Comparison of ENCODE assay signal across 14 cellular contexts in genomic region chr12:56234746-56235436, GRCh38. TPM values are rescaled to one million over a fixed set of nuclear protein-coding genes. Genes with fewer than 3 reads are reported as not detected.
DNase-seq lines count a peak whose midpoint lies in the region; ATAC-seq and TF ChIP-seq lines count a peak whose summit lies in the region.
"Had no signal": no experiment of that assay in that cellular context is flagged by ENCODE, and none has a peak within 500 bp of the region (broad histone marks: within the 10 kb centered on the region; RNA-seq: fewer than 3 reads in every experiment).

No MANE protein-coding gene starts in this region.

- no peaks in the 10 kb centered on the region for H3K27me3 ChIP-seq in CD4-positive, alpha-beta memory T cell (ENCODE audit: insufficient read depth, low read length)
- H3K27me3 ChIP-seq in osteoblast (ENCODE audit: insufficient read depth, low read length) = no peaks in the 10 kb centered on the region
- H3K27me3 ChIP-seq: BE2C had no signal

- H4K20me1 ChIP-seq in osteoblast (ENCODE audit: insufficient read depth, low read length) = peaks cover 14% of the 10 kb centered on the region

- peaks cover 0 to 17% of the 10 kb centered on the region in 2 donors for H3K36me3 Mint-ChIP-seq in CD4-positive, alpha-beta memory T cell
- H3K36me3 Mint-ChIP-seq in HFFc6 (ENCODE audit: low read depth) = peaks cover 5% of the 10 kb centered on the region

- no peak overlapping the region for H3K27ac ChIP-seq in CD4-positive, alpha-beta memory T cell (ENCODE audit: low read depth, low read length)
- no peak overlapping the region for H3K27ac ChIP-seq in osteoblast (ENCODE audit: low read depth, low read length)

- TF ChIP-seq CTCF in HFFc6 (IDR thresholded peaks at IDR 0.05) = no peak
- TF ChIP-seq CTCF in epithelial cell of esophagus (IDR thresholded peaks at IDR 0.05; ENCODE audit: insufficient read depth, low read depth, low read length, missing control alignments) = no peak
- TF ChIP-seq CTCF in osteoblast (IDR thresholded peaks at IDR 0.05; ENCODE audit: extremely low read depth, low read depth, low read length) = no peak

- intact Hi-C loops in CD4-positive, alpha-beta memory T cell (cut with micrococcal nuclease) = no loop called here

- POLR2A ChIA-PET in CD4-positive, alpha-beta memory T cell (lab: Charles Lee; ENCODE audit: partially characterized antibody) = no interaction called here

- H3K4me3 ChIP-seq in CD4-positive, alpha-beta memory T cell (ENCODE audit: low read length in 2 of 2) = no peak overlapping the region
- no peak overlapping the region for H3K4me3 ChIP-seq in epithelial cell of esophagus (ENCODE audit: low read length)
- H3K4me3 ChIP-seq in osteoblast (ENCODE audit: insufficient read depth, low read length) = no peak overlapping the region

- no peaks in the 10 kb centered on the region for H3K36me3 ChIP-seq in CD4-positive, alpha-beta memory T cell (ENCODE audit: insufficient read depth, low read length)
- H3K36me3 ChIP-seq in osteoblast (ENCODE audit: insufficient read depth, low read length) = peaks cover 16% of the 10 kb centered on the region
- H3K36me3 ChIP-seq: BE2C had no signal

- H3K4me1 Mint-ChIP-seq in CD4-positive, alpha-beta memory T cell = no peaks in the 10 kb centered on the region
- no peaks in the 10 kb centered on the region for H3K4me1 Mint-ChIP-seq in HFFc6 (ENCODE audit: low read depth)

- H3K9me3 ChIP-seq in CD4-positive, alpha-beta memory T cell (ENCODE audit: control insufficient read depth in 1 of 2, low read length in 2 of 2) = no peaks in the 10 kb centered on the region
- H3K9me3 ChIP-seq in osteoblast (ENCODE audit: low read depth, low read length) = no peaks in the 10 kb centered on the region
- H3K9me3 ChIP-seq: BE2C had no signal

- CTCF ChIA-PET in CD4-positive, alpha-beta memory T cell (lab: Charles Lee; ENCODE audit: partially characterized antibody) = interaction anchor here (0.7 to 2.0 kb wide), 3 partner anchors 116 to 469 kb away, joined by 4 to 5 read pairs (median 5); partner anchors contain the start of gene ZC3H10

- peaks cover 0 to 2% (median 0%) of the 10 kb centered on the region in 8 donors for H3K9me3 Mint-ChIP-seq in CD4-positive, alpha-beta memory T cell
- no peaks in the 10 kb centered on the region for H3K9me3 Mint-ChIP-seq in HFFc6

- H3K79me2 ChIP-seq in osteoblast (ENCODE audit: insufficient read depth, low read length) = no peaks in the 10 kb centered on the region

- ATAC-seq in GM18867 (IDR thresholded peaks at IDR 0.05; ENCODE audit: unreplicated experiment) = no peak
- ATAC-seq: HCT116 had no signal

- H3K27me3 Mint-ChIP-seq in CD4-positive, alpha-beta memory T cell = no peaks in the 10 kb centered on the region
- peaks cover 16% of the 10 kb centered on the region for H3K27me3 Mint-ChIP-seq in HFFc6 (ENCODE audit: insufficient read depth)

- H3K4me1 ChIP-seq in CD4-positive, alpha-beta memory T cell (ENCODE audit: insufficient read depth, low read length) = no peaks in the 10 kb centered on the region
- no peaks in the 10 kb centered on the region for H3K4me1 ChIP-seq in osteoblast (ENCODE audit: insufficient read depth, low read length)
- H3K4me1 ChIP-seq: BE2C had no signal

- H3K27ac Mint-ChIP-seq in CD4-positive, alpha-beta memory T cell = peak overlapping the region in 4 of 7 donors; percentile 20 to 71 (median 52)
- peak overlapping the region; percentile 19; the same call in 1 of the 2 replicates for H3K27ac Mint-ChIP-seq in HFFc6

- H3K4me2 ChIP-seq in osteoblast (ENCODE audit: insufficient read depth, low read length) = no peak overlapping the region

- no peak overlapping the region for H2AFZ ChIP-seq in osteoblast (ENCODE audit: low read length)

- H3K4me3 Mint-ChIP-seq in CD4-positive, alpha-beta memory T cell = no peak overlapping the region
- H3K4me3 Mint-ChIP-seq in HFFc6 = no peak overlapping the region; the same call in 1 of the 2 replicates

- DNase-seq in CD4-positive, alpha-beta memory T cell = no peak
- DNase-seq in HFFc6 = no peak
- peak; percentile 28 for DNase-seq in epithelial cell of esophagus (ENCODE audit: low read depth)
- DNase-seq in osteoblast (ENCODE audit: insufficient read length, low spot score, missing footprints) = peak; percentile 57
- no peak for DNase-seq in HuH-7 (ENCODE audit: low spot score)
- DNase-seq in HCEC 1CT = no peak
- DNase-seq: BE2C, NCI-H1092 treated with DMSO at 0.1 percent for 48 hours, NCI-H1694, NCI-H2107, NCI-H226, SHP77 had no signal

RNA-seq across cellular contexts. Expression of gene SLC39A5, which starts 5.0 kb away (rescaled TPM):
- 1 to 10 TPM in 1 of 2 experiments, under 1 TPM in 1; 0.64 to 2.1 TPM for total RNA-seq in CD4-positive, alpha-beta memory T cell
- polyA plus RNA-seq in CD4-positive, alpha-beta memory T cell = not detected
- under 1 TPM in 1 of 6 experiments, not detected in 5; 0.10 TPM for total RNA-seq in HFFc6 (2021; fragmentation: NEBNext Ultra II Directional; extraction: Animal tissue kit (Norgen Biotek cat#: 25700))
- total RNA-seq in osteoblast = not detected in 2 replicates

RNA-seq across cellular contexts. Expression of gene NABP2, which starts 10.7 kb away (rescaled TPM):
- 10 to 100 TPM; 16.9 to 19.1 TPM for total RNA-seq in CD4-positive, alpha-beta memory T cell
- 1 to 10 TPM; 4.1 to 4.7 TPM for polyA plus RNA-seq in CD4-positive, alpha-beta memory T cell
- total RNA-seq in HFFc6 (2021; fragmentation: NEBNext Ultra II Directional; extraction: Animal tissue kit (Norgen Biotek cat#: 25700)) = 10 to 100 TPM; 46.8 to 53.6 (median 49.4) TPM
- total RNA-seq in osteoblast = 26.8 and 27.4 TPM in 2 replicates

RNA-seq across cellular contexts. Expression of gene RNF41, which starts 13.2 kb away (rescaled TPM):
- total RNA-seq in CD4-positive, alpha-beta memory T cell = 10 to 100 TPM; 38.1 to 44.8 TPM
- polyA plus RNA-seq in CD4-positive, alpha-beta memory T cell = 10 to 100 TPM; 33.2 to 46.7 TPM
- 100 to 1,000 TPM in 1 of 6 experiments, 10 to 100 TPM in 5; 65.9 to 103 (median 71.2) TPM for total RNA-seq in HFFc6 (2021; fragmentation: NEBNext Ultra II Directional; extraction: Animal tissue kit (Norgen Biotek cat#: 25700))
- 155 and 159 TPM in 2 replicates for total RNA-seq in osteoblast

RNA-seq across cellular contexts. Expression of gene ANKRD52, which starts 23.3 kb away (rescaled TPM):
- total RNA-seq in CD4-positive, alpha-beta memory T cell = 10 to 100 TPM; 44.1 to 44.5 TPM
- polyA plus RNA-seq in CD4-positive, alpha-beta memory T cell = 10 to 100 TPM in 1 of 2 donors, 1 to 10 TPM in 1; 3.4 to 25.1 TPM
- total RNA-seq in HFFc6 (2021; fragmentation: NEBNext Ultra II Directional; extraction: Animal tissue kit (Norgen Biotek cat#: 25700)) = 10 to 100 TPM; 57.9 to 87.8 (median 68.6) TPM
- total RNA-seq in osteoblast = 17.7 and 18.8 TPM in 2 replicates

RNA-seq across cellular contexts. Expression of gene COQ10A, which starts 31.9 kb away (rescaled TPM):
- total RNA-seq in CD4-positive, alpha-beta memory T cell = 10 to 100 TPM; 35.3 to 38.6 TPM
- 10 to 100 TPM in 1 of 2 donors, 1 to 10 TPM in 1; 8.7 to 11.7 TPM for polyA plus RNA-seq in CD4-positive, alpha-beta memory T cell
- total RNA-seq in HFFc6 (2021; fragmentation: NEBNext Ultra II Directional; extraction: Animal tissue kit (Norgen Biotek cat#: 25700)) = 10 to 100 TPM in 1 of 6 experiments, 1 to 10 TPM in 5; 6.4 to 10.7 (median 8.2) TPM
- total RNA-seq in osteoblast = 10.1 and 14.4 TPM in 2 replicates

Comparison
In these comparisons a context has a peak if more than half of its experiments do, and no peak if none do; other contexts are left out.
1. DNase-seq: peak in epithelial cell of esophagus (single experiment) and osteoblast (single experiment); none in CD4-positive, alpha-beta memory T cell (0 of 5), HFFc6 (single experiment), HuH-7 (single experiment) and HCEC 1CT (single experiment).